In the genomic region with DNA sequence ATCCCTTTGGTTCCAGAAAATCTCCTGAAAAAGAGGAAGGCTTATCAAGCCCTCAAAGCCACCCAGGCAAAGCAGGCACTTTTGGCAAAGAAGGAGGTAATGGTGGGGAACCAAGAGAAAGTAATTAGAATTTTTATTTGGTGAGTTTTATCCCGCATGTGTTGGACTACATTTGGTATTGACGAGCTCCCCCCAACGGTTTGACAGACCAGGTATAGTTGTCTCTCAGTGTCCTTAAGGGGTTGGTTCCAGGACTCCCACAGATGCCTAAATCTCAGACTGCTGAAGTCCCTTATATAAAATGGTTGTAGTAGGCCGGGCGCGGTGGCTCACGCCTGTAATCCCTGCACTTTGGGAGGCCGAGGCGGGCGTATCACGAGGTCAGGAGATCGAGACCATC, we compare ENCODE assay signal across 1 cellular context.
TF ChIP-seq lines count a peak whose summit lies in the region.

No MANE protein-coding gene starts in this region.

TF ChIP-seq in HepG2, 621 proteins besides CTCF, POLR2A, EP300 and RAD21:
- TF ChIP-seq ZBTB42 (CRISPR knock-in tag; IDR thresholded peaks at IDR 0.05) (0 out of 2 replicates have a peak, but pooled peaks have one; percentile 48), ZBTB38 (CRISPR knock-in tag; IDR thresholded peaks at IDR 0.05) (peak; percentile 66; the same call in 1 of the 2 replicates)
TF ChIP-seq in HepG2: peak in this region for 2; not testable (repeated sequence) for 619.
